Comparison of ENCODE assay signal across 13 cellular contexts in the genomic region with DNA sequence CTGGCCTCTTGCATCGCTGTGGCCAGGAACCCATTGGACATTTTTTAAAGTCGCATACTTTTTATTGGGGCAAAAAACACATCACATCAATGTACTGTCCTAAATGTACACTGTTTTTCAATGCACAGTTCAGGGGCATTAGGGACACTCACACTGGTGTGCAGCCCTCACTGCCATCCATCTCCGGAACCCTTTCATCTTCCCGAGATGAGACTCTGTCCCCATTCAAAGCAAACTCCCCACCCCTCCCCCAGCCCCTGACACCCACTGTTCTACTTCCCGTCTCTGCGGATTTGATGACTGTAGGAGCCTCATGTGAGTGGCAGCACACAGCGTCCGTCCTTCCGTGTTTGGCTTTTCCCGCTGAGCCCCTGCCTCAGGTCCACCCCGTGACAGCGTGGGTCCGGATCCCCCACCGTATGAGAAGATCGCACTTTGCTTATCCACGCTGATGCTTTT. TPM values are rescaled to one million over a fixed set of nuclear protein-coding genes. Genes with fewer than 3 reads are reported as not detected.
DNase-seq lines count a peak whose midpoint lies in the region; ATAC-seq, FAIRE-seq and TF ChIP-seq lines count a peak whose summit lies in the region.
"Had no signal": no experiment of that assay in that cellular context is flagged by ENCODE, and none has a peak within 500 bp of the region (broad histone marks: within the 10 kb centered on the region; RNA-seq: fewer than 3 reads in every experiment).

No MANE protein-coding gene starts in this region.

- H3K27ac Mint-ChIP-seq in nephron = peak overlapping the region in 2 of 3 experiments; percentile 57 to 69
- H3K27ac Mint-ChIP-seq: activated B cell treated with CpG ODN at 0.5 μM for 24 hours, B cell had no signal

- DNase-seq in cardiac septum (ENCODE audit: low spot score) = peak; percentile 47
- no peak for DNase-seq in Right ventricle myocardium inferior (ENCODE audit: missing footprints)
- peak; percentile 63 for DNase-seq in activated T-cell treated with anti-CD3 and anti-CD28 coated beads, Interleukin-2, amount 50 U/mL, for 48 hours
- DNase-seq in vagina (ENCODE audit: extremely low spot score in 2 of 2) = peak; percentile 71 to 85
- DNase-seq in HTR-8/SVneo (ENCODE audit: insufficient read length, low spot score) = no peak
- DNase-seq in GM10248 (ENCODE audit: extremely low spot score) = no peak
- DNase-seq: activated B cell treated with CpG ODN at 0.5 μM for 24 hours, NCI-H1105 treated with DMSO at 0.1 percent for 48 hours had no signal

- H3K4me3 Mint-ChIP-seq in nephron = peak overlapping the region in 1 of 3 experiments; percentile 13
- H3K4me3 Mint-ChIP-seq: activated B cell treated with CpG ODN at 0.5 μM for 24 hours, B cell had no signal

- H3K27ac ChIP-seq in vagina = no peak overlapping the region

- ATAC-seq in Right ventricle myocardium inferior = no peak
- no peak for ATAC-seq in GM21723 (IDR thresholded peaks at IDR 0.05; ENCODE audit: unreplicated experiment)

- H3K36me3 ChIP-seq in vagina = no peaks in the 10 kb centered on the region

- no peaks in the 10 kb centered on the region for H3K36me3 Mint-ChIP-seq in nephron (ENCODE audit: low read depth)

- no peak for TF ChIP-seq POLR2A in vagina (IDR thresholded peaks at IDR 0.05)

- H3K27me3 ChIP-seq in vagina = no peaks in the 10 kb centered on the region

- TF ChIP-seq CTCF in nephron (IDR thresholded peaks at IDR 0.05; ENCODE audit: unreplicated experiment in 3 of 3) (no peak), vagina (IDR thresholded peaks at IDR 0.05) (no peak), GM10248 (IDR thresholded peaks at IDR 0.05; ENCODE audit: control extremely low read depth, extremely low read depth, low read depth, missing control alignments) (no peak)

- peaks cover 41% of the 10 kb centered on the region for H3K4me1 Mint-ChIP-seq in nephron

- H3K27me3 Mint-ChIP-seq in nephron (ENCODE audit: low read depth) = peaks cover 11% of the 10 kb centered on the region

- no peak for FAIRE-seq in HTR-8/SVneo (lab: Jason Lieb, UNC)
- FAIRE-seq: keratinocyte had no signal

- H3K9me3 Mint-ChIP-seq in nephron = no peaks in the 10 kb centered on the region
- H3K9me3 Mint-ChIP-seq: activated B cell treated with CpG ODN at 0.5 μM for 24 hours had no signal

- intact Hi-C loops in cardiac septum (cut with DNase I) = no loop called here
- intact Hi-C loops in Right ventricle myocardium inferior (cut with DNase I) = no loop called here
- intact Hi-C loops in vagina (cut with DNase I) = no loop called here

- H3K9me3 ChIP-seq in vagina = no peaks in the 10 kb centered on the region

- no peak overlapping the region for H3K4me3 ChIP-seq in vagina
- H3K4me3 ChIP-seq: skin epidermis had no signal

- H3K4me1 ChIP-seq in vagina = no peaks in the 10 kb centered on the region

- CTCF ChIA-PET in GM10248 (lab: Yijun Ruan, JAX) = no interaction called here

- POLR2A ChIA-PET in GM10248 (lab: Yijun Ruan, JAX) = no interaction called here

RNA-seq across cellular contexts. Expression of gene TH, which starts 41.8 kb away (rescaled TPM):
- not detected for total RNA-seq in cardiac septum
- not detected for total RNA-seq in Right ventricle myocardium inferior
- 21.9 TPM for total RNA-seq in vagina
- total RNA-seq: activated B cell treated with CpG ODN at 0.5 μM for 24 hours, B cell had no signal

RNA-seq across cellular contexts. Expression of gene INS, which starts 52.4 kb away (rescaled TPM):
- total RNA-seq in cardiac septum = not detected
- not detected for total RNA-seq in Right ventricle myocardium inferior
- total RNA-seq in vagina = not detected
- total RNA-seq: activated B cell treated with CpG ODN at 0.5 μM for 24 hours, B cell had no signal

RNA-seq across cellular contexts. Expression of gene ASCL2, which starts 57.0 kb away (rescaled TPM):
- total RNA-seq in cardiac septum = not detected
- total RNA-seq in Right ventricle myocardium inferior = 0.24 TPM
- 3.7 TPM for total RNA-seq in vagina

Comparison
In these comparisons a context has a peak if more than half of its experiments do, and no peak if none do; other contexts are left out.
1. DNase-seq: peak in cardiac septum (single experiment), activated T-cell treated with anti-CD3 and anti-CD28 coated beads, Interleukin-2, amount 50 U/mL, for 48 hours (2 of 2) and vagina (2 of 2); none in Right ventricle myocardium inferior (single experiment), HTR-8/SVneo (single experiment) and GM10248 (single experiment).
2. RNA of gene TH, which starts 41.8 kb away (total RNA-seq): 21.9 TPM in vagina (single experiment); not detected in cardiac septum (single experiment) and not detected in Right ventricle myocardium inferior (single experiment); every median in the first group is over 10 times any median in the second.